Comparison of ENCODE assay signal across 11 cellular contexts in genomic region chr12:116257213-116257612, GRCh38. TPM values are rescaled to one million over a fixed set of nuclear protein-coding genes. Genes with fewer than 3 reads are reported as not detected.
A peak's percentile ranks its signal among the peaks of the same experiment; 100 is the strongest.
DNase-seq lines count a peak whose midpoint lies in the region; ATAC-seq, FAIRE-seq and TF ChIP-seq lines count a peak whose summit lies in the region.
"Had no signal": no experiment of that assay in that cellular context is flagged by ENCODE, and none has a peak within 500 bp of the region (broad histone marks: within the 10 kb centered on the region; RNA-seq: fewer than 3 reads in every experiment).

No MANE protein-coding gene starts in this region.

- no TSS peak for BruUV-seq in IMR-90 (replicated peaks; lab: Mats Ljungman, UMichigan)

- no peak overlapping the region for H2BK15ac ChIP-seq in IMR-90 (ENCODE audit: low read depth, low read length)

- no peak overlapping the region for H3K27ac ChIP-seq in IMR-90 (ENCODE audit: insufficient read depth, low read length)
- peak overlapping the region; percentile 43 for H3K27ac ChIP-seq in keratinocyte (ENCODE audit: control insufficient read depth, insufficient read depth, low read length)
- H3K27ac ChIP-seq in ascending aorta = no peak overlapping the region

- H3K9me1 ChIP-seq in IMR-90 (ENCODE audit: insufficient read depth, low read length) (peaks cover 14% of the 10 kb centered on the region), keratinocyte (ENCODE audit: control insufficient read depth, extremely low read depth, insufficient read depth, low read length) (peaks cover 4% of the 10 kb centered on the region)

- ATAC-seq in IMR-90 (ENCODE audit: low read depth) = no peak; the same call in 1 of the 2 replicates
- peak; percentile 75 for ATAC-seq in WTC11
- no peak for ATAC-seq in stimulated activated memory B cell treated with anti-CD40 and anti-IgM and Interleukin-4, amounts not matched to agents 10 μg/mL and 1 μg/mL and 100 μg/mL, for 72 hours
- no peak for ATAC-seq in GM18907 (IDR thresholded peaks at IDR 0.05; ENCODE audit: unreplicated experiment)
- no peak for ATAC-seq in stimulated activated naive B cell treated with anti-CD40 and anti-IgM and Interleukin-4, amounts not matched to agents 10 μg/mL and 1 μg/mL and 100 μg/mL, for 72 hours (replicated peaks)
- ATAC-seq in HG03439 (IDR thresholded peaks at IDR 0.05; ENCODE audit: unreplicated experiment) = no peak

- peaks cover 88% of the 10 kb centered on the region for H4K20me1 ChIP-seq in IMR-90 (ENCODE audit: insufficient read depth, low read length)
- H4K20me1 ChIP-seq in keratinocyte (ENCODE audit: control insufficient read depth, extremely low read depth, insufficient read depth, low read length) = peaks cover 16% of the 10 kb centered on the region

- H3K36me3 Mint-ChIP-seq in WTC11 = peaks cover 8% of the 10 kb centered on the region
- H3K36me3 Mint-ChIP-seq in stimulated activated memory B cell treated with anti-CD40 and anti-IgM and Interleukin-4, amounts not matched to agents 10 μg/mL and 1 μg/mL and 100 μg/mL, for 72 hours = peaks cover 6% of the 10 kb centered on the region
- peaks cover 4 to 10% of the 10 kb centered on the region in 2 donors for H3K36me3 Mint-ChIP-seq in stimulated activated naive B cell treated with anti-CD40 and anti-IgM and Interleukin-4, amounts not matched to agents 10 μg/mL and 1 μg/mL and 100 μg/mL, for 72 hours

- H3K4ac ChIP-seq in IMR-90 (ENCODE audit: low read depth, low read length) = no peak overlapping the region

- H3K4me2 ChIP-seq in IMR-90 (ENCODE audit: low read depth, low read length) (no peak overlapping the region; the same call in 1 of the 2 replicates), keratinocyte (ENCODE audit: control insufficient read depth, extremely low read depth, insufficient read depth, low read depth, low read length) (peak overlapping the region; percentile 54)

- H4K8ac ChIP-seq in IMR-90 (ENCODE audit: low read depth in 2 of 2, low read length in 2 of 2) = peak overlapping the region in 1 of 2 experiments; percentile 47; a peak in 1 of 4 replicates

- peaks cover 10% of the 10 kb centered on the region for H3K9me3 Mint-ChIP-seq in WTC11
- H3K9me3 Mint-ChIP-seq in stimulated activated memory B cell treated with anti-CD40 and anti-IgM and Interleukin-4, amounts not matched to agents 10 μg/mL and 1 μg/mL and 100 μg/mL, for 72 hours = peaks cover 4% of the 10 kb centered on the region
- peaks cover 0 to 2% of the 10 kb centered on the region in 2 donors for H3K9me3 Mint-ChIP-seq in stimulated activated naive B cell treated with anti-CD40 and anti-IgM and Interleukin-4, amounts not matched to agents 10 μg/mL and 1 μg/mL and 100 μg/mL, for 72 hours

- H4K5ac ChIP-seq in IMR-90 (ENCODE audit: low read depth, low read length) = no peak overlapping the region

- H3K4me1 Mint-ChIP-seq in WTC11 = peaks cover 52% of the 10 kb centered on the region
- H3K4me1 Mint-ChIP-seq in stimulated activated memory B cell treated with anti-CD40 and anti-IgM and Interleukin-4, amounts not matched to agents 10 μg/mL and 1 μg/mL and 100 μg/mL, for 72 hours = peaks cover 81% of the 10 kb centered on the region
- peaks cover 32 to 73% of the 10 kb centered on the region in 2 donors for H3K4me1 Mint-ChIP-seq in stimulated activated naive B cell treated with anti-CD40 and anti-IgM and Interleukin-4, amounts not matched to agents 10 μg/mL and 1 μg/mL and 100 μg/mL, for 72 hours

- no peak overlapping the region for H2AK5ac ChIP-seq in IMR-90 (ENCODE audit: low read depth, low read length)

- no peak overlapping the region for H2AK9ac ChIP-seq in IMR-90 (replicated peaks; ENCODE audit: low read depth, low read length, poor library complexity)

- H3K4me3 Mint-ChIP-seq in WTC11 = no peak overlapping the region
- H3K4me3 Mint-ChIP-seq in stimulated activated memory B cell treated with anti-CD40 and anti-IgM and Interleukin-4, amounts not matched to agents 10 μg/mL and 1 μg/mL and 100 μg/mL, for 72 hours = no peak overlapping the region
- no peak overlapping the region for H3K4me3 Mint-ChIP-seq in stimulated activated naive B cell treated with anti-CD40 and anti-IgM and Interleukin-4, amounts not matched to agents 10 μg/mL and 1 μg/mL and 100 μg/mL, for 72 hours

- TF ChIP-seq RAD21 in IMR-90 (IDR thresholded peaks at IDR 0.05; ENCODE audit: low read length) = no peak

- no peak overlapping the region for H2BK120ac ChIP-seq in IMR-90 (ENCODE audit: low read depth, low read length)

- H3K23ac ChIP-seq in IMR-90 (ENCODE audit: low read depth, low read length) = peak overlapping the region; percentile 59; the same call in 1 of the 2 replicates

- H3K27ac Mint-ChIP-seq in WTC11 = peak overlapping the region; percentile 94
- peak overlapping the region; percentile 17 for H3K27ac Mint-ChIP-seq in stimulated activated memory B cell treated with anti-CD40 and anti-IgM and Interleukin-4, amounts not matched to agents 10 μg/mL and 1 μg/mL and 100 μg/mL, for 72 hours
- H3K27ac Mint-ChIP-seq in stimulated activated naive B cell treated with anti-CD40 and anti-IgM and Interleukin-4, amounts not matched to agents 10 μg/mL and 1 μg/mL and 100 μg/mL, for 72 hours = no peak overlapping the region

- no peaks in the 10 kb centered on the region for H3K36me3 ChIP-seq in IMR-90 (ENCODE audit: control insufficient read depth, insufficient read depth, low read length)
- H3K36me3 ChIP-seq in keratinocyte (ENCODE audit: control insufficient read depth in 2 of 2, extremely low read depth in 1 of 2, insufficient read depth in 2 of 2, low read length in 2 of 2) = no peaks in the 10 kb centered on the region
- H3K36me3 ChIP-seq in ascending aorta = no peaks in the 10 kb centered on the region

- H3K4me3 ChIP-seq in IMR-90 (ENCODE audit: insufficient read depth, low read depth, low read length) = no peak overlapping the region
- H3K4me3 ChIP-seq in keratinocyte (ENCODE audit: control insufficient read depth in 2 of 3, extremely low read depth in 1 of 3, insufficient read depth in 2 of 3, low read depth in 1 of 3, low read length in 3 of 3) = no peak overlapping the region
- H3K4me3 ChIP-seq in ascending aorta = no peak overlapping the region
- H3K4me3 ChIP-seq: dorsolateral prefrontal cortex had no signal

- H3K4me1 ChIP-seq in IMR-90 (ENCODE audit: control insufficient read depth, insufficient read depth, low read length) (peaks cover 7% of the 10 kb centered on the region), keratinocyte (ENCODE audit: control insufficient read depth, extremely low read depth, insufficient read depth, low read length) (peaks cover 12% of the 10 kb centered on the region), ascending aorta (peaks cover 0 to 25% of the 10 kb centered on the region in 2 donors)

- peak; percentile 58 for FAIRE-seq in keratinocyte (lab: Jason Lieb, UNC)
- FAIRE-seq: RCC 7860 had no signal

- no peak for TF ChIP-seq CTCF in IMR-90 (conservative IDR thresholded peaks at IDR 0.05; ENCODE audit: low read depth, low read length)
- no peak for TF ChIP-seq CTCF in WTC11 (IDR thresholded peaks at IDR 0.05)
- no peak for TF ChIP-seq CTCF in keratinocyte (optimal IDR thresholded peaks at IDR 0.05 in 1 of 3, IDR thresholded peaks at IDR 0.05 in 1 of 3, conservative IDR thresholded peaks at IDR 0.05 in 1 of 3; ENCODE audit: extremely low read depth in 1 of 3, insufficient read depth in 2 of 3, low read length in 3 of 3)
- TF ChIP-seq CTCF in ascending aorta (IDR thresholded peaks at IDR 0.05) = no peak

- DNase-seq in IMR-90 (no peak), WTC11 (ENCODE audit: low spot score) (no peak), keratinocyte (ENCODE audit: low read depth, low spot score) (no peak), ascending aorta (ENCODE audit: low spot score in 2 of 2) (no peak)
- DNase-seq in stimulated activated naive B cell treated with anti-CD40 and anti-IgM and Interleukin-4, amounts not matched to agents 10 μg/mL and 1 μg/mL and 100 μg/mL, for 72 hours = no peak
- DNase-seq: dorsolateral prefrontal cortex; stimulated activated CD4-positive, alpha-beta T cell treated with anti-CD3 and anti-CD28 coated beads, Interleukin-2, amount 100 ng/mL, for 24 hours had no signal

- no CpG with 5 or more reads among the region's 3 CpGs for WGBS in IMR-90 (ENCODE audit: extremely low coverage in 2 of 2, insufficient read length in 1 of 2), 2 experiments

- H3K27me3 Mint-ChIP-seq in WTC11 (ENCODE audit: low read depth) = no peaks in the 10 kb centered on the region
- H3K27me3 Mint-ChIP-seq in stimulated activated memory B cell treated with anti-CD40 and anti-IgM and Interleukin-4, amounts not matched to agents 10 μg/mL and 1 μg/mL and 100 μg/mL, for 72 hours = no peaks in the 10 kb centered on the region
- H3K27me3 Mint-ChIP-seq in stimulated activated naive B cell treated with anti-CD40 and anti-IgM and Interleukin-4, amounts not matched to agents 10 μg/mL and 1 μg/mL and 100 μg/mL, for 72 hours = no peaks in the 10 kb centered on the region

- in situ Hi-C loops in IMR-90 (cut with MboI; ENCODE audit: low sequenced_read_pairs) = no loop called here

- no peak overlapping the region for H3K56ac ChIP-seq in IMR-90 (ENCODE audit: extremely low read depth, insufficient read depth, low read length)

- no peak overlapping the region for H4K91ac ChIP-seq in IMR-90 (ENCODE audit: insufficient read depth, low read depth, low read length)

- H2BK5ac ChIP-seq in IMR-90 (ENCODE audit: low read depth, low read length, poor library complexity, severe bottlenecking) = no peak overlapping the region

- H2BK20ac ChIP-seq in IMR-90 (ENCODE audit: low read depth, low read length) = no peak overlapping the region

- no peak overlapping the region for H2AFZ ChIP-seq in IMR-90 (replicated peaks; ENCODE audit: low read length, poor library complexity)
- H2AFZ ChIP-seq in keratinocyte (ENCODE audit: control insufficient read depth, low read length) = peak overlapping the region; percentile 37

- peaks cover 99% of the 10 kb centered on the region for H3K79me2 ChIP-seq in keratinocyte (ENCODE audit: control insufficient read depth, insufficient read depth, low read length)

- no peaks in the 10 kb centered on the region for H3K27me3 ChIP-seq in IMR-90 (ENCODE audit: control insufficient read depth, insufficient read depth, low read length)
- no peaks in the 10 kb centered on the region for H3K27me3 ChIP-seq in keratinocyte (ENCODE audit: control insufficient read depth, extremely low read depth, insufficient read depth, low read length)
- no peaks in the 10 kb centered on the region for H3K27me3 ChIP-seq in ascending aorta
- H3K27me3 ChIP-seq: dorsolateral prefrontal cortex had no signal

- dilution Hi-C loops in IMR-90 (cut with HindIII; ENCODE audit: low sequenced_read_pairs, unreplicated experiment) (no loop called here), keratinocyte (cut with MboI; ENCODE audit: extremely low pct_ligation_motif_present, low sequenced_read_pairs) (no loop called here)

- H3K9me3 ChIP-seq in IMR-90 (ENCODE audit: control insufficient read depth, insufficient read depth, low read length) = no peaks in the 10 kb centered on the region
- H3K9me3 ChIP-seq in keratinocyte (ENCODE audit: control insufficient read depth, low read depth, low read length) = no peaks in the 10 kb centered on the region
- H3K9me3 ChIP-seq in ascending aorta = no peaks in the 10 kb centered on the region

- intact Hi-C loops in IMR-90 (cut with micrococcal nuclease) = no loop called here
- intact Hi-C loops in ascending aorta (cut with DNase I) = no loop called here

- H3K9ac ChIP-seq in IMR-90 (ENCODE audit: low read depth, low read length) = no peak overlapping the region
- no peak overlapping the region for H3K9ac ChIP-seq in keratinocyte (ENCODE audit: control insufficient read depth, extremely low read depth, insufficient read depth, low read length)

- CTCF ChIA-PET in IMR-90 (lab: Yijun Ruan, JAX) = interaction anchor here (0.7 kb wide), 1 partner anchor 416 kb away, joined by 3 read pairs; no protein-coding TSS in a partner anchor
- CTCF ChIA-PET in WTC11 (lab: Charles Lee) = interaction anchor here (0.7 kb wide), 1 partner anchor 204 kb away, joined by 3 read pairs; no protein-coding TSS in a partner anchor

- no peak overlapping the region for H3K18ac ChIP-seq in IMR-90 (ENCODE audit: low read depth, low read length)

- POLR2A ChIA-PET in IMR-90 (lab: Charles Lee; ENCODE audit: unreplicated experiment) (no interaction called here), WTC11 (lab: Charles Lee) (no interaction called here)

- H3K79me1 ChIP-seq in IMR-90 (ENCODE audit: low read depth in 1 of 2, low read length in 2 of 2) = peaks cover 10 to 45% of the 10 kb centered on the region in 2 experiments; a peak in 3 of 4 replicates

- H3K14ac ChIP-seq in IMR-90 (replicated peaks; ENCODE audit: low read depth, low read length) = peak overlapping the region; percentile 70; the same call in 1 of the 2 replicates

- no peak for TF ChIP-seq POLR2A in IMR-90 (IDR thresholded peaks at IDR 0.05; ENCODE audit: low read depth, low read length)

RNA-seq across cellular contexts. Expression of gene MED13L, which starts 20.3 kb away (rescaled TPM):
- total RNA-seq in IMR-90 (2012; rRNA removed) = 49.1 and 93.3 TPM in 2 replicates
- polyA plus RNA-seq in IMR-90 (2012; rRNA removed) = 17.9 and 18.1 TPM in 2 replicates
- polyA plus RNA-seq in IMR-90 (2012; cell fraction: cytosol; rRNA removed) = 7.7 and 9.4 TPM in 2 replicates
- polyA plus RNA-seq in IMR-90 (2012; cell fraction: nucleus; rRNA removed; ENCODE audit: low replicate concordance) = 15.3 and 42.2 TPM in 2 replicates
- total RNA-seq in WTC11 (2021) = 53.3 to 80.5 TPM (median 55.5 TPM) in 3 replicates
- 25.9 to 31.7 TPM (median 28.2 TPM) in 3 replicates for polyA plus RNA-seq in keratinocyte
- polyA plus RNA-seq in keratinocyte (2011; ENCODE audit: low read depth) = 25.4 TPM
- 17.3 and 28.0 TPM in 2 replicates for polyA plus RNA-seq in keratinocyte (2011; cell fraction: cytosol; rRNA removed)
- polyA plus RNA-seq in keratinocyte (2011; cell fraction: nucleus; rRNA removed) = 56.7 and 69.2 TPM in 2 replicates
- polyA plus RNA-seq in keratinocyte (2012; ENCODE audit: low replicate concordance) = 19.9 and 27.2 TPM in 2 replicates
- 57.7 to 176 TPM (median 96.7 TPM) in 3 replicates for polyA minus RNA-seq in keratinocyte
- polyA minus RNA-seq in keratinocyte (2011; cell fraction: cytosol; rRNA and poly(A)+ RNA removed) = 37.2 TPM
- 132 and 288 TPM in 2 replicates for polyA minus RNA-seq in keratinocyte (2011; cell fraction: nucleus; rRNA and poly(A)+ RNA removed)
- 117 TPM for total RNA-seq in ascending aorta
